ENCODE assay signal across 8 cellular contexts in the genomic region with DNA sequence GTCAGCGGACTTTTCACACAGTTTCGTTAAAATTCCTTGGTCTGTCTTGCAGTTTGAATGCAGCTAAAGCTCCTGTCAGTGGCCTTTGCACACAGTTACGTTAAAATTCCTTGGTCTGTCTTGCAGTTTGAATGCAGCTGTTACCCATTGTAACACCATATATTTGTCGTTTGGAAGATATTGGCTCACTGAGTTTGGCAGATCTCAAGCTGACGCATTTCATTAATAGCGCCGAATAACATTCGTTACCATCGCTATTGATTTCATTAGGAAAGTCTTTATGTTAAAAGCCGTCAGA. TPM values are rescaled to one million over a fixed set of nuclear protein-coding genes. Genes with fewer than 3 reads are reported as not detected.
DNase-seq lines count a peak whose midpoint lies in the region; ATAC-seq and TF ChIP-seq lines count a peak whose summit lies in the region.

No MANE protein-coding gene starts in this region.

- no peak overlapping the region for H2AFZ ChIP-seq in mesenchymal stem cell (ENCODE audit: low read depth, low read length)

- H3K27me3 ChIP-seq in heart right ventricle (no peaks in the 10 kb centered on the region), mesenchymal stem cell (ENCODE audit: control insufficient read depth in 1 of 2, insufficient read depth in 1 of 2, low read length in 2 of 2) (no peaks in the 10 kb centered on the region), aorta (ENCODE audit: control insufficient read depth in 1 of 2, insufficient read depth in 2 of 2, low read length in 1 of 2) (no peaks in the 10 kb centered on the region)

- H3K9me3 Mint-ChIP-seq in MCF 10A (ENCODE audit: unreplicated experiment) = no peaks in the 10 kb centered on the region

- WGBS in heart right ventricle, 2 donors = 14 to 16% methylated on average over 10 of the region's 10 CpGs
- WGBS in mesenchymal stem cell = 33% methylated on average over 10 of the region's 10 CpGs
- 1 to 5% methylated on average over 10 of the region's 10 CpGs for WGBS in aorta, 2 donors

- peaks cover 34% of the 10 kb centered on the region for H3K4me1 Mint-ChIP-seq in MCF 10A (ENCODE audit: insufficient read depth, unreplicated experiment)

- CTCF ChIA-PET in MCF 10A (lab: Yijun Ruan, JAX) = interaction anchor here (0.9 to 3.9 kb wide), 8 partner anchors 14 to 101 kb away, joined by 3 to 29 read pairs (median 6); partner anchors contain the start of gene GCC2

- peak overlapping the region; percentile 93 for H3K9ac ChIP-seq in mesenchymal stem cell (ENCODE audit: low read length)

- H3K14ac ChIP-seq in mesenchymal stem cell (ENCODE audit: low read length in 2 of 2) = no peak overlapping the region

- ATAC-seq in heart right ventricle (no peak), left cardiac atrium (no peak), aorta (ENCODE audit: low FRiP score) (no peak), HG02981 (IDR thresholded peaks at IDR 0.05; ENCODE audit: unreplicated experiment) (no peak)

- H3K27ac Mint-ChIP-seq in MCF 10A (ENCODE audit: low read depth, unreplicated experiment) = peak overlapping the region; percentile 83

- POLR2A ChIA-PET in MCF 10A (lab: Yijun Ruan, JAX) = interaction anchor here (0.7 to 8.6 kb wide), 16 partner anchors 14 to 192 kb away, joined by 3 to 263 read pairs (median 6); partner anchors contain the start of gene GCC2

- no peak overlapping the region for H3K4ac ChIP-seq in mesenchymal stem cell (ENCODE audit: low read depth in 1 of 2, low read length in 2 of 2)

- peaks cover 3% of the 10 kb centered on the region for H3K79me1 ChIP-seq in mesenchymal stem cell (replicated peaks; ENCODE audit: low read length, poor library complexity, severe bottlenecking)

- H3K36me3 ChIP-seq in heart right ventricle (no peaks in the 10 kb centered on the region), mesenchymal stem cell (ENCODE audit: control insufficient read depth in 1 of 2, insufficient read depth in 2 of 2, low read depth in 1 of 2, low read length in 2 of 2) (peaks cover 0 to 3% of the 10 kb centered on the region in 2 experiments), aorta (ENCODE audit: control insufficient read depth in 1 of 2, insufficient read depth in 2 of 2, low read length in 1 of 2) (no peaks in the 10 kb centered on the region)

- peak overlapping the region; percentile 11 for H2BK5ac ChIP-seq in mesenchymal stem cell (ENCODE audit: low read depth, low read length, poor library complexity, severe bottlenecking)

- H2BK12ac ChIP-seq in mesenchymal stem cell (ENCODE audit: low read length in 2 of 2) = no peak overlapping the region

- no peak overlapping the region for H3K18ac ChIP-seq in mesenchymal stem cell (ENCODE audit: low read depth in 1 of 2, low read length in 2 of 2)

- TF ChIP-seq CTCF in heart right ventricle (IDR thresholded peaks at IDR 0.05) (no peak), MCF 10A (IDR thresholded peaks at IDR 0.05; ENCODE audit: unreplicated experiment) (no peak), GM10266 (IDR thresholded peaks at IDR 0.05; ENCODE audit: control insufficient read depth, insufficient read depth, low read depth, missing control alignments) (no peak)

- no peaks in the 10 kb centered on the region for H3K9me3 ChIP-seq in heart right ventricle
- H3K9me3 ChIP-seq in mesenchymal stem cell (ENCODE audit: control insufficient read depth, low read length) = no peaks in the 10 kb centered on the region
- H3K9me3 ChIP-seq in aorta (ENCODE audit: control insufficient read depth, low read length) = no peaks in the 10 kb centered on the region

- H2BK120ac ChIP-seq in mesenchymal stem cell (ENCODE audit: low read depth, low read length) = peak overlapping the region; percentile 15

- no peak for DNase-seq in heart right ventricle
- no peak for DNase-seq in left cardiac atrium
- DNase-seq in MCF 10A (ENCODE audit: unreplicated experiment) = peak; percentile 20
- DNase-seq in mesenchymal stem cell = no peak
- DNase-seq in aorta = no peak
- DNase-seq in iPS-NIHi7 (ENCODE audit: extremely low spot score) = no peak
- DNase-seq in GM10266 (ENCODE audit: extremely low spot score) = no peak

- H4K91ac ChIP-seq in mesenchymal stem cell (ENCODE audit: low read length) = no peak overlapping the region

- no peak overlapping the region for H4K8ac ChIP-seq in mesenchymal stem cell (ENCODE audit: low read length)

- H3K36me3 Mint-ChIP-seq in MCF 10A (ENCODE audit: insufficient read depth, unreplicated experiment) = no peaks in the 10 kb centered on the region

- intact Hi-C loops in heart right ventricle (cut with DNase I) (loop anchor here in 7 of 10 donors (2.0 to 10.0 kb wide), 7 partner anchors 41 to 99 kb away; no protein-coding TSS in a partner anchor), left cardiac atrium (cut with DNase I) (loop anchor here in 1 of 2 donors (10.0 kb wide), 1 partner anchor 49 kb away; no protein-coding TSS in a partner anchor), MCF 10A (cut with micrococcal nuclease) (no loop called here), aorta (cut with DNase I) (loop anchor here (5.0 kb wide), 2 partner anchors 42 to 47 kb away; no protein-coding TSS in a partner anchor)

- H3K4me2 ChIP-seq in mesenchymal stem cell (ENCODE audit: low read length, poor library complexity, severe bottlenecking) = peak overlapping the region; percentile 65

- peaks cover 4 to 33% (median 26%) of the 10 kb centered on the region in 9 donors for H3K4me1 ChIP-seq in heart right ventricle
- H3K4me1 ChIP-seq in mesenchymal stem cell (ENCODE audit: control insufficient read depth, insufficient read depth, low read depth, low read length) = peaks cover 4% of the 10 kb centered on the region
- peaks cover 0 to 4% of the 10 kb centered on the region in 2 donors for H3K4me1 ChIP-seq in aorta (ENCODE audit: control insufficient read depth in 1 of 2, insufficient read depth in 2 of 2, low read length in 2 of 2)

- H2AK5ac ChIP-seq in mesenchymal stem cell (ENCODE audit: low read length, severe bottlenecking) = no peak overlapping the region

- H3K4me3 ChIP-seq in heart right ventricle = peak overlapping the region; percentile 62 to 87 (median 76)
- peak overlapping the region; percentile 14 to 89 for H3K4me3 ChIP-seq in mesenchymal stem cell (ENCODE audit: insufficient read depth in 1 of 2, low read depth in 1 of 2, low read length in 2 of 2)
- peak overlapping the region; percentile 70 to 99 for H3K4me3 ChIP-seq in aorta (ENCODE audit: low read length in 2 of 2)

- no TSS peak for BruUV-seq in MCF 10A (replicated peaks; lab: Mats Ljungman, UMichigan)

- no peak overlapping the region for H3K23ac ChIP-seq in mesenchymal stem cell (ENCODE audit: low read length in 2 of 2)

- H3K27ac ChIP-seq in heart right ventricle (peak overlapping the region in 9 of 10 donors; percentile 78 to 96 (median 89)), mesenchymal stem cell (ENCODE audit: low read length, poor library complexity, severe bottlenecking) (peak overlapping the region; percentile 57), aorta (ENCODE audit: low read depth in 1 of 2, low read length in 2 of 2) (no peak overlapping the region)

- H3K4me3 Mint-ChIP-seq in MCF 10A (ENCODE audit: unreplicated experiment) = peak overlapping the region; percentile 90

- H2BK15ac ChIP-seq in mesenchymal stem cell (ENCODE audit: low read depth, poor library complexity, severe bottlenecking) = no peak overlapping the region

- no peaks in the 10 kb centered on the region for H3K27me3 Mint-ChIP-seq in MCF 10A (ENCODE audit: insufficient read depth, unreplicated experiment)

RNA-seq across cellular contexts. Expression of gene LIMS1, which starts 1.1 kb away (rescaled TPM):
- total RNA-seq in heart right ventricle (100 to 1,000 TPM in 3 of 10 donors, 10 to 100 TPM in 7; 69.7 to 122 (median 78.9) TPM), left cardiac atrium (10 to 100 TPM; 59.8 to 65.2 TPM), MCF 10A (2022) (70.9 and 74.9 TPM in 2 replicates), aorta (100 to 1,000 TPM in 1 of 2 donors, 10 to 100 TPM in 1; 76.7 to 100 TPM)
- polyA plus RNA-seq in heart right ventricle (10 to 100 TPM; 18.8 to 24.4 TPM), aorta (100 to 1,000 TPM in 1 of 2 donors, 10 to 100 TPM in 1; 48.0 to 111 TPM)
- polyA plus RNA-seq in mesenchymal stem cell (2013, experiment 1 of 2) = 146 TPM
- polyA plus RNA-seq in mesenchymal stem cell (2013, experiment 2 of 2) = 150 TPM

Comparison
In these comparisons a context has a peak if more than half of its experiments do, and no peak if none do; other contexts are left out.
1. H3K27ac ChIP-seq: peak in heart right ventricle (9 of 10) and mesenchymal stem cell (single experiment); none in aorta (0 of 2).
2. Peak in every context shown above with its lines, with median percentiles within 50 percentile points of each other: H3K4me3 ChIP-seq.